Comparison of ENCODE assay signal across 8 cellular contexts in genomic region chr5:37837101-37838032, GRCh38. TPM values are rescaled to one million over a fixed set of nuclear protein-coding genes. Genes with fewer than 3 reads are reported as not detected.
DNase-seq lines count a peak whose midpoint lies in the region; ATAC-seq and TF ChIP-seq lines count a peak whose summit lies in the region.

No MANE protein-coding gene starts in this region.

- H3K4me1 ChIP-seq in subcutaneous abdominal adipose tissue (ENCODE audit: control insufficient read depth in 5 of 5, insufficient read depth in 5 of 5, low read length in 5 of 5) = peaks cover 0 to 51% (median 47%) of the 10 kb centered on the region in 5 donors

- intact Hi-C loops in Right ventricle myocardium inferior (cut with DNase I) (loop anchor here (2.0 to 5.0 kb wide), 2 partner anchors 65 to 355 kb away; no protein-coding TSS in a partner anchor), cardiac septum (cut with DNase I) (loop anchor here (1.0 to 5.0 kb wide), 2 partner anchors 80 to 355 kb away; no protein-coding TSS in a partner anchor)

- H3K27me3 Mint-ChIP-seq in nephron (ENCODE audit: low read depth) = peaks cover 94% of the 10 kb centered on the region

- H3K36me3 ChIP-seq in subcutaneous abdominal adipose tissue (ENCODE audit: control insufficient read depth in 5 of 5, insufficient read depth in 5 of 5, low read length in 5 of 5) = no peaks in the 10 kb centered on the region

- peak overlapping the region; percentile 68 for H3K4me3 ChIP-seq in fibroblast of the aortic adventitia (ENCODE audit: low read depth, low read length)
- H3K4me3 ChIP-seq in subcutaneous abdominal adipose tissue (ENCODE audit: low read depth in 1 of 5, low read length in 5 of 5) = peak overlapping the region; percentile 50 to 63 (median 50)

- no peaks in the 10 kb centered on the region for H3K36me3 Mint-ChIP-seq in nephron (ENCODE audit: low read depth)

- no peaks in the 10 kb centered on the region for H3K9me3 Mint-ChIP-seq in nephron

- H3K27ac ChIP-seq in subcutaneous abdominal adipose tissue (ENCODE audit: low read depth, low read length) = no peak overlapping the region

- H3K4me3 Mint-ChIP-seq in nephron = peak overlapping the region; percentile 85 to 93 (median 88)

- H3K27ac Mint-ChIP-seq in nephron = peak overlapping the region in 1 of 3 experiments; percentile 55

- TF ChIP-seq CTCF in fibroblast of the aortic adventitia (IDR thresholded peaks at IDR 0.05; ENCODE audit: insufficient read depth, low read length) (peak; percentile 86), nephron (IDR thresholded peaks at IDR 0.05; ENCODE audit: unreplicated experiment in 3 of 3) (peak; percentile 86 to 91 (median 88))

- H3K9ac ChIP-seq in subcutaneous abdominal adipose tissue (ENCODE audit: low read length in 5 of 5) = no peak overlapping the region

- H3K27me3 ChIP-seq in subcutaneous abdominal adipose tissue (ENCODE audit: control insufficient read depth in 5 of 5, insufficient read depth in 4 of 5, low read length in 5 of 5) = peaks cover 68 to 83% (median 76%) of the 10 kb centered on the region in 5 donors

- no peaks in the 10 kb centered on the region for H3K9me3 ChIP-seq in subcutaneous abdominal adipose tissue (ENCODE audit: control insufficient read depth in 5 of 5, low read length in 5 of 5)

- DNase-seq in Right ventricle myocardium inferior (ENCODE audit: missing footprints) (peak; percentile 83), cardiac septum (ENCODE audit: low spot score) (no peak), NCI-H446 treated with DMSO at 0.1 percent for 48 hours (lab: John Stamatoyannopoulos, UW) (peak; percentile 73), activated T-cell treated with anti-CD3 and anti-CD28 coated beads for 1 hour (ENCODE audit: low read depth) (peak; percentile 10), fibroblast of the aortic adventitia (ENCODE audit: low read depth) (peak; percentile 79)

- H3K4me1 Mint-ChIP-seq in nephron = peaks cover 61% of the 10 kb centered on the region

- peak; percentile 77 for ATAC-seq in Right ventricle myocardium inferior
- ATAC-seq in HG02970 (IDR thresholded peaks at IDR 0.05; ENCODE audit: low FRiP score, unreplicated experiment) = peak; percentile 60

RNA-seq across cellular contexts. Expression of gene GDNF, which starts 2.5 kb away (rescaled TPM):
- not detected for total RNA-seq in Right ventricle myocardium inferior
- 0.30 TPM for total RNA-seq in cardiac septum
- 0.54 TPM in 1 of 2 replicates, not detected in the other for total RNA-seq in fibroblast of the aortic adventitia (ENCODE audit: low replicate concordance)
